In the genomic region with DNA sequence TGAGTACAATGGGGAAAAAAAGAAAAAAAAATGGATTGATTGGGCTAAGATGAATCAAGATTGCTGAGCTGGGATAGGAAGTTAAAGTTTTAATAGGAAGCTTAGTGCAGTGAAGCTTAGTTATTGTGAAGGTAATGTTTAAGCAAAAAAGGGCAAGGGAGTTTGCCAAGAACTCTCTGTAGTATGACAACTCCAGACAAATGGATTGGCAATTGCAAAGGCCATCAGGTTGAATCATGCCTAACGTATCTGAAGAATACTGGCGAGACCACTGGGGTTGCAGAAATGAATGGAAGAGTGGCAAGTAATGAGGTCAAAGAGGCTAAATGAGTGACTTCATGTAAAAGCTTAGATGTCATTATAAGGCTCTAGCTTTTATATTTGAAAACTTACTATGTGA, we compare ENCODE assay signal across 22 cellular contexts.
DNase-seq lines count a peak whose midpoint lies in the region; ATAC-seq and TF ChIP-seq lines count a peak whose summit lies in the region.
"Had no signal": no experiment of that assay in that cellular context is flagged by ENCODE, and none has a peak within 500 bp of the region (broad histone marks: within the 10 kb centered on the region; RNA-seq: fewer than 3 reads in every experiment).

No MANE protein-coding gene starts in this region.

- TF ChIP-seq CTCF in epithelial cell of proximal tubule (conservative IDR thresholded peaks at IDR 0.05; ENCODE audit: low read depth, low read length): no peak
- no peak for TF ChIP-seq CTCF in natural killer cell (IDR thresholded peaks at IDR 0.05)

- no peak for ATAC-seq in natural killer cell
- ATAC-seq: A549, GM12878 had no signal

- H3K27me3 Mint-ChIP-seq in natural killer cell (ENCODE audit: low read depth in 2 of 2): no peaks in the 10 kb centered on the region
- H3K27me3 Mint-ChIP-seq: CD4-positive, alpha-beta memory T cell; CD4-positive, CD25-positive, alpha-beta regulatory T cell; CD8-positive, alpha-beta memory T cell had no signal

- H3K4me3 ChIP-seq in epithelial cell of proximal tubule (ENCODE audit: low read depth, low read length): no peak overlapping the region
- H3K4me3 ChIP-seq: A549, BLaER1, GM12878 had no signal

- in situ Hi-C loops in ACHN (cut with HindIII; ENCODE audit: low pct_ligation_motif_present, low pct_unique_long_range_greater_than_20kb, low sequenced_read_pairs): no loop called here

- no peaks in the 10 kb centered on the region for H3K36me3 Mint-ChIP-seq in natural killer cell
- H3K36me3 Mint-ChIP-seq: CD14-positive monocyte; CD4-positive, alpha-beta memory T cell; CD4-positive, CD25-positive, alpha-beta regulatory T cell; CD8-positive, alpha-beta memory T cell had no signal

- DNase-seq in ACHN: peak; percentile 35
- DNase-seq in epithelial cell of proximal tubule (ENCODE audit: low read depth): peak; percentile 56
- peak; percentile 54 for DNase-seq in renal cortical epithelial cell (ENCODE audit: low read depth)
- DNase-seq in NCI-H2227 (lab: John Stamatoyannopoulos, UW; ENCODE audit: unreplicated experiment): no peak
- no peak for DNase-seq in natural killer cell
- DNase-seq: BE2C; C1 segment of cervical spinal cord; CD4-positive, alpha-beta memory T cell; CD4-positive, CD25-positive, alpha-beta regulatory T cell; CD8-positive, alpha-beta memory T cell; COR-L47; DMS 273 treated with DMSO at 0.1 percent for 48 hours; DMS153; DMS53; DMS79; DND-41; EL; GDM1 had no signal

- H3K9me3 Mint-ChIP-seq in natural killer cell: peaks cover 12 to 26% of the 10 kb centered on the region in 2 donors
- H3K9me3 Mint-ChIP-seq: CD14-positive monocyte had no signal

- intact Hi-C loops in natural killer cell (cut with micrococcal nuclease): no loop called here

- no peaks in the 10 kb centered on the region for H3K4me1 Mint-ChIP-seq in natural killer cell
- H3K4me1 Mint-ChIP-seq: CD14-positive monocyte; CD4-positive, alpha-beta memory T cell; CD4-positive, CD25-positive, alpha-beta regulatory T cell; CD8-positive, alpha-beta memory T cell had no signal

- no peak overlapping the region for H3K4me3 Mint-ChIP-seq in natural killer cell
- H3K4me3 Mint-ChIP-seq: CD14-positive monocyte; CD4-positive, alpha-beta memory T cell; CD4-positive, CD25-positive, alpha-beta regulatory T cell; CD8-positive, alpha-beta memory T cell had no signal

- no peak overlapping the region for H3K27ac Mint-ChIP-seq in natural killer cell
- H3K27ac Mint-ChIP-seq: CD14-positive monocyte; CD4-positive, alpha-beta memory T cell; CD4-positive, CD25-positive, alpha-beta regulatory T cell; CD8-positive, alpha-beta memory T cell had no signal

Comparison
In these comparisons a context has a peak if more than half of its experiments do, and no peak if none do; other contexts are left out.
1. DNase-seq: peak in ACHN (single experiment), epithelial cell of proximal tubule (single experiment) and renal cortical epithelial cell (single experiment); none in NCI-H2227 (single experiment) and natural killer cell (single experiment).